Comparison of ENCODE assay signal across 1 cellular context in genomic region chr15:56804908-56805307, GRCh38.
TF ChIP-seq lines count a peak whose summit lies in the region.

No MANE protein-coding gene starts in this region.

TF ChIP-seq in GM23338, 12 proteins besides CTCF, POLR2A, EP300 and RAD21 (continued from another document):
- TF ChIP-seq ZNF462 (CRISPR knock-in tag; IDR thresholded peaks at IDR 0.05) = no peak
- no peak for TF ChIP-seq ZNF331 (CRISPR knock-in tag; IDR thresholded peaks at IDR 0.05; ENCODE audit: low read depth)
- TF ChIP-seq NANOG (IDR thresholded peaks at IDR 0.05; ENCODE audit: borderline replicate concordance) = no peak
- TF ChIP-seq JUNB (IDR thresholded peaks at IDR 0.05; ENCODE audit: unreplicated experiment) = no peak
- TF ChIP-seq, protein P1, sequence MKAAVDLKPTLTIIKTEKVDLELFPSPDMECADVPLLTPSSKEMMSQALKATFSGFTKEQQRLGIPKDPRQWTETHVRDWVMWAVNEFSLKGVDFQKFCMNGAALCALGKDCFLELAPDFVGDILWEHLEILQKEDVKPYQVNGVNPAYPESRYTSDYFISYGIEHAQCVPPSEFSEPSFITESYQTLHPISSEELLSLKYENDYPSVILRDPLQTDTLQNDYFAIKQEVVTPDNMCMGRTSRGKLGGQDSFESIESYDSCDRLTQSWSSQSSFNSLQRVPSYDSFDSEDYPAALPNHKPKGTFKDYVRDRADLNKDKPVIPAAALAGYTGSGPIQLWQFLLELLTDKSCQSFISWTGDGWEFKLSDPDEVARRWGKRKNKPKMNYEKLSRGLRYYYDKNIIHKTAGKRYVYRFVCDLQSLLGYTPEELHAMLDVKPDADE (IDR thresholded peaks at IDR 0.05) = no peak
